In genomic region chr1:199298825-199299224, GRCh38 we compare ENCODE assay signal across 17 cellular contexts.
"Had no signal": no experiment of that assay in that cellular context is flagged by ENCODE, and none has a peak within 500 bp of the region (broad histone marks: within the 10 kb centered on the region; RNA-seq: fewer than 3 reads in every experiment).

No MANE protein-coding gene starts in this region.

- H3K4me3 ChIP-seq: coronary artery, left ventricle myocardium inferior, sigmoid colon, upper lobe of left lung had no signal

- H3K27me3 ChIP-seq: sigmoid colon, upper lobe of left lung had no signal

- H3K9me3 Mint-ChIP-seq: memory B cell, nephron had no signal

- H3K4me3 Mint-ChIP-seq: activated naive CD8-positive, alpha-beta T cell; memory B cell; nephron; stimulated activated naive CD8-positive, alpha-beta T cell treated with anti-CD3 and anti-CD28 coated beads, Interleukin-15, Interleukin-2, amounts not matched to agents 100 ng/mL and 50 ng/mL, for 24 hours; T-helper 17 cell had no signal

- DNase-seq: activated CD4-positive, CD25-positive, alpha-beta regulatory T cell; activated effector memory CD4-positive, alpha-beta T cell treated with anti-CD3 and anti-CD28 coated beads, Interleukin-2, amount 50 U/mL, for 16 hours; central memory CD4-positive, alpha-beta T cell; effector CD8-positive, alpha-beta T cell; left ventricle myocardium inferior; occipital lobe; sigmoid colon; stimulated activated CD4-positive, alpha-beta T cell treated with anti-CD3 and anti-CD28 coated beads, Interleukin-2, amount 100 ng/mL, for 48 hours; T-helper 17 cell; upper lobe of left lung had no signal

- ATAC-seq: T-helper 17 cell had no signal

- H3K4me1 Mint-ChIP-seq: memory B cell, nephron, T-helper 17 cell had no signal

- H3K27ac Mint-ChIP-seq: activated naive CD8-positive, alpha-beta T cell; memory B cell; nephron; stimulated activated naive CD8-positive, alpha-beta T cell treated with anti-CD3 and anti-CD28 coated beads, Interleukin-15, Interleukin-2, amounts not matched to agents 100 ng/mL and 50 ng/mL, for 24 hours; T-helper 17 cell had no signal

- H3K36me3 Mint-ChIP-seq: activated naive CD8-positive, alpha-beta T cell; memory B cell had no signal

- H3K4me1 ChIP-seq: left ventricle myocardium inferior, sigmoid colon, upper lobe of left lung had no signal

- H3K36me3 ChIP-seq: left ventricle myocardium inferior, sigmoid colon, upper lobe of left lung had no signal

- FAIRE-seq: islet of Langerhans, TTC549 had no signal

- H3K9me3 ChIP-seq: left ventricle myocardium inferior, sigmoid colon, upper lobe of left lung had no signal

- H3K27ac ChIP-seq: coronary artery, left ventricle myocardium inferior, sigmoid colon, upper lobe of left lung had no signal
